7 cellular contexts compared by ENCODE assay signal in the genomic region with DNA sequence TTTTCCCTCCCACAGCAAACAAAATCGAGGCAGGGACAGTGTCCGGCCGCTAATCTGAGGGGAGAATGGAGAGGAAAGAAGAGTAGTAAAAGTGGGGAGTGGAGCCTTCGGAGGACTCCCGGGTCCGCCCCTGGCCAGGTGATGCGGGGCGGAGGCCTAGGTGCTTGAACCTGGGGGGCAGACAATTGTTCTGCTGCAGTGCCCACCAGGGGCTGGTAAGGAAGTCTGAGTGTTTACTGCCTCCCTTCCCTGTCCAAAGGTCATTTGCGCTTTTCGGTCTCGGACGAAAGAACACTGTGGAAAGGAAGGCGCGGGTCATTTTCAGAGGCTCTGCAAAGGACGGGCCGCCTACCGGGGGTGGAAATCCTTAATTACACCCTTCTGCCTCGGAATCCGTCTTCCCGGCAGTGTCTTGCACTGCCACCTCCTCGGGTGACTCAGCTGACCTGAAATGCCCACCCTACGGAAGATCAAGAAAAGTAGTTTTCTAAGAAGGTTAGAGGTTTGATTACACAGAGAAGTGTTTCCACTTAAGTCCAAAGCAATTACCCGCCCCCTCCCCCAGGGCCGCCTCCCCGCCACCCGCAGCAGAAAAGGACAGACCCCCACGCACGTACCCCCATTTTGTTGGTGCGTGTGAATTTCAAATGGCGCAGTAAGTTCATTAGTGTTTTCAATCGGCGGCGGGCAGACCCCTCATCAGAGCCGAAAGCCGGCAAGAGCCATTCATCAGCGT.
A peak's percentile ranks its signal among the peaks of the same experiment; 100 is the strongest.
DNase-seq lines count a peak whose midpoint lies in the region; ATAC-seq and TF ChIP-seq lines count a peak whose summit lies in the region.

No MANE protein-coding gene starts in this region.

- H3K27ac ChIP-seq in HEK293 (ENCODE audit: extremely low read depth, low read depth, low read length), result peak overlapping the region; percentile 95; the same call in 1 of the 2 replicates
- H3K27ac ChIP-seq in iPS-18a (ENCODE audit: low read length), result no peak overlapping the region
- peak overlapping the region in 6 of 8 donors; percentile 57 to 82 (median 70) for H3K27ac ChIP-seq in spleen

- POLR2A ChIA-PET in HEK293 (lab: Yijun Ruan, JAX), result no interaction called here

- TF ChIP-seq CTCF in HEK293 (tag by site-specific recombination; IDR thresholded peaks at IDR 0.05) (no peak), spleen (IDR thresholded peaks at IDR 0.05 in 8 of 11, conservative IDR thresholded peaks at IDR 0.05 in 3 of 11) (no peak)

- no peaks in the 10 kb centered on the region for H3K9me3 ChIP-seq in HEK293 (ENCODE audit: control insufficient read depth, insufficient read depth, low read depth, low read length)
- no peaks in the 10 kb centered on the region for H3K9me3 ChIP-seq in iPS-18a (ENCODE audit: control insufficient read depth, low read depth, low read length)
- no peaks in the 10 kb centered on the region for H3K9me3 ChIP-seq in spleen

- CTCF ChIA-PET in HEK293 (lab: Yijun Ruan, JAX), result interaction anchor here (0.7 kb wide), 1 partner anchor 20 kb away, joined by 5 read pairs; no protein-coding TSS in a partner anchor

- peak overlapping the region; percentile 80 for H3K4me3 ChIP-seq in HEK293 (ENCODE audit: low read depth, low read length)
- peak overlapping the region; percentile 94 for H3K4me3 ChIP-seq in iPS-18a (ENCODE audit: low read length)
- peak overlapping the region; percentile 26 to 72 (median 49) for H3K4me3 ChIP-seq in spleen

- intact Hi-C loops in spleen (cut with DNase I; ENCODE audit: low total_unique reads), result no loop called here
- intact Hi-C loops in posterior cingulate gyrus (cut with DNase I), result no loop called here

- H3K36me3 ChIP-seq in HEK293 (ENCODE audit: control insufficient read depth in 2 of 2, insufficient read depth in 1 of 2, low read length in 2 of 2) (no peaks in the 10 kb centered on the region), iPS-18a (ENCODE audit: control insufficient read depth, low read depth, low read length) (no peaks in the 10 kb centered on the region), spleen (no peaks in the 10 kb centered on the region)

- ATAC-seq in HG03457 (IDR thresholded peaks at IDR 0.05; ENCODE audit: unreplicated experiment), result no peak
- ATAC-seq in HG03432 (IDR thresholded peaks at IDR 0.05; ENCODE audit: unreplicated experiment), result no peak

- H3K9ac ChIP-seq in iPS-18a (ENCODE audit: low read length), result peak overlapping the region; percentile 91

- TF ChIP-seq POLR2A in spleen (IDR thresholded peaks at IDR 0.05), result no peak

- H3K27me3 ChIP-seq in iPS-18a (ENCODE audit: control insufficient read depth, insufficient read depth, low read length), result peaks cover 30% of the 10 kb centered on the region
- H3K27me3 ChIP-seq in spleen (replicated peaks in 1 of 7), result peaks cover 3 to 92% (median 53%) of the 10 kb centered on the region in 7 donors

- H3K4me1 ChIP-seq in HEK293 (ENCODE audit: control insufficient read depth, insufficient read depth, low read length), result peaks cover 19% of the 10 kb centered on the region
- H3K4me1 ChIP-seq in iPS-18a (ENCODE audit: control insufficient read depth, low read depth, low read length), result peaks cover 21% of the 10 kb centered on the region
- peaks cover 0 to 50% (median 31%) of the 10 kb centered on the region in 6 donors for H3K4me1 ChIP-seq in spleen

- DNase-seq in activated T-cell treated with anti-CD3 and anti-CD28 coated beads, Interleukin-2, amount 50 U/mL, for 48 hours, result peak; percentile 16
- DNase-seq in spleen, result no peak
- no peak for DNase-seq in posterior cingulate gyrus

- WGBS in spleen, 5 donors, result 3 to 5% (median 3%) methylated on average over 36 of the region's 36 CpGs

TF ChIP-seq in HEK293, 187 proteins besides CTCF, POLR2A, EP300 and RAD21:
- TF ChIP-seq SP7 (tag by site-specific recombination; IDR thresholded peaks at IDR 0.05), result 0 out of 2 replicates have a peak, but pooled peaks have one; percentile 10
- TF ChIP-seq ZNF248 (tag by site-specific recombination; IDR thresholded peaks at IDR 0.05), result no peak

Comparison
In these comparisons a context has a peak if more than half of its experiments do, and no peak if none do; other contexts are left out.
1. DNase-seq: peak in activated T-cell treated with anti-CD3 and anti-CD28 coated beads, Interleukin-2, amount 50 U/mL, for 48 hours (2 of 2); none in spleen (single experiment) and posterior cingulate gyrus (0 of 10).
2. Peak in every context shown above with its lines, with median percentiles within 50 percentile points of each other: H3K4me3 ChIP-seq.